Comparison of ENCODE assay signal across 9 cellular contexts in the genomic region with DNA sequence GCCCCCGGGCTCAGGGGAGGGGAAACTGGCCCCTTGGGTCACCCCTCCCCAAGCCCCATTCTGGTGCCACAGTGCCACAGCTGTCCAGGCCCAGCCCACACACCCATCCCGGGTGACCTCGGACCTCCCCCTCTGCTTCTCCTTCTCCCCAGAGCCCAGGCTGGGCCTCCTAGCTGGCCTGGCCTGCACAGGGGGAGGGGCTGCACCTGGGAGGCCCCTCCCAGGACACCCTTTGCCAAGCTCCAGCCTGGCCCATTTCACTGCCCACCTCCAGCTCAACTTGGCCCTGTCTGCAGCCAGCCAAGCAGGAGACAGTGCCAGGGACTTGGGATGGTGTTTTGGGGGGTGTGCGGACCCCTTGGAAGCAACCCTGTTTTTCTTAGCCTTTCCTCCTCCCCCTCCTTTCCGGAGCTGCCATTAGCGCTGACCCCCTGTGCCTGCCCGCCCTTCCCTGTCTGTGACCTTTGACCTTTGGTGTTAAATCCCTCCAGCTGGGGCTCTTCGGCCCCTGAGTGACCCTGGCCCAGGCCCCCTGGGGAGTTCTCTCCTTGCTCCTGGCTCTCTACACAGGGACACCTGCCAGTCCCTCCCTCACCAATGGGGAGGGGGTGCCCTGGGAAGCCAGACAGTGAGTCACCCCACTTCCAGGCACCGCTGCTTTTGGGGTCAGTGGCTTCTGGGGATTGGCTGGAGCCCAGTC.
DNase-seq lines count a peak whose midpoint lies in the region; ATAC-seq and TF ChIP-seq lines count a peak whose summit lies in the region.
"Had no signal": no experiment of that assay in that cellular context is flagged by ENCODE, and none has a peak within 500 bp of the region (broad histone marks: within the 10 kb centered on the region; RNA-seq: fewer than 3 reads in every experiment).

No MANE protein-coding gene starts in this region.

- POLR2A ChIA-PET in HEK293 (lab: Yijun Ruan, JAX): interaction anchor here (0.5 to 2.9 kb wide), 4 partner anchors 16 to 64 kb away, joined by 3 to 11 read pairs (median 4); no protein-coding TSS in a partner anchor

- ATAC-seq in HG02840 (IDR thresholded peaks at IDR 0.05; ENCODE audit: low FRiP score, unreplicated experiment) (no peak), GM18511 (IDR thresholded peaks at IDR 0.05; ENCODE audit: unreplicated experiment) (no peak), HG03342 (IDR thresholded peaks at IDR 0.05; ENCODE audit: unreplicated experiment) (no peak)

- H3K9ac ChIP-seq in adipocyte (ENCODE audit: low read length): peak overlapping the region; percentile 86

- H3K27me3 ChIP-seq in adipocyte (replicated peaks; ENCODE audit: control insufficient read depth, insufficient read depth, low read length): no peaks in the 10 kb centered on the region

- no peaks in the 10 kb centered on the region for H3K36me3 ChIP-seq in HEK293 (ENCODE audit: control insufficient read depth in 2 of 2, insufficient read depth in 1 of 2, low read length in 2 of 2)
- no peaks in the 10 kb centered on the region for H3K36me3 ChIP-seq in adipocyte (ENCODE audit: control insufficient read depth, insufficient read depth, low read length, severe bottlenecking)

- CTCF ChIA-PET in HEK293 (lab: Yijun Ruan, JAX): interaction anchor here (0.9 to 1.8 kb wide), 3 partner anchors 29 to 117 kb away, joined by 3 to 7 read pairs (median 4); no protein-coding TSS in a partner anchor

- H3K4me1 ChIP-seq in HEK293 (ENCODE audit: control insufficient read depth, insufficient read depth, low read length): peaks cover 4% of the 10 kb centered on the region; the same call in 1 of the 2 replicates
- peaks cover 45% of the 10 kb centered on the region for H3K4me1 ChIP-seq in adipocyte (ENCODE audit: control insufficient read depth, insufficient read depth, low read length)

- no peak overlapping the region; the same call in 1 of the 2 replicates for H3K27ac ChIP-seq in HEK293 (ENCODE audit: extremely low read depth, low read depth, low read length)
- H3K27ac ChIP-seq in skin epidermis: peak overlapping the region in 13 of 21 experiments; percentile 9 to 87 (median 75)

- H3K4me3 ChIP-seq in HEK293 (ENCODE audit: low read depth, low read length) (no peak overlapping the region), adipocyte (ENCODE audit: low read length) (peak overlapping the region; percentile 85), iPS-18c (ENCODE audit: insufficient read depth, low read depth, low read length) (peak overlapping the region; percentile 71; the same call in 1 of the 2 replicates), skin epidermis (peak overlapping the region; percentile 4 to 63 (median 60))

- no peak for TF ChIP-seq CTCF in HEK293 (tag by site-specific recombination; IDR thresholded peaks at IDR 0.05)

- DNase-seq in adipocyte (ENCODE audit: low read depth): peak; percentile 63
- DNase-seq in stimulated activated CD4-positive, alpha-beta T cell treated with anti-CD3 and anti-CD28 coated beads, Interleukin-4, amount 100 ng/mL, for 24 hours: no peak
- DNase-seq: NCI-H446 treated with DMSO at 0.1 percent for 48 hours had no signal

- H3K9me3 ChIP-seq in HEK293 (ENCODE audit: control insufficient read depth, insufficient read depth, low read depth, low read length): no peaks in the 10 kb centered on the region
- no peaks in the 10 kb centered on the region for H3K9me3 ChIP-seq in adipocyte (ENCODE audit: control insufficient read depth, low read length)
- no peaks in the 10 kb centered on the region for H3K9me3 ChIP-seq in iPS-18c (ENCODE audit: control insufficient read depth, insufficient read depth, low read length)

TF ChIP-seq in HEK293, 187 proteins besides CTCF, POLR2A, EP300 and RAD21 (continues in another document):
- TF ChIP-seq ZBTB48 (tag by site-specific recombination; IDR thresholded peaks at IDR 0.05) (no peak), ZNF366 (tag by site-specific recombination; conservative IDR thresholded peaks at IDR 0.05) (no peak), ATF2 (tag by site-specific recombination; IDR thresholded peaks at IDR 0.05; ENCODE audit: low read depth) (no peak), SP7 (tag by site-specific recombination; IDR thresholded peaks at IDR 0.05) (no peak), HOXA7 (CRISPR knock-in tag; IDR thresholded peaks at IDR 0.05; ENCODE audit: borderline replicate concordance) (no peak), ZNF10 (tag by site-specific recombination; IDR thresholded peaks at IDR 0.05) (no peak), ZNF221 (tag by site-specific recombination; IDR thresholded peaks at IDR 0.05; ENCODE audit: borderline replicate concordance) (no peak), ZNF157 (tag by site-specific recombination; IDR thresholded peaks at IDR 0.05) (no peak), ZNF596 (tag by site-specific recombination; IDR thresholded peaks at IDR 0.05) (no peak), SCRT1 (tag by site-specific recombination; IDR thresholded peaks at IDR 0.05; ENCODE audit: borderline replicate concordance) (no peak), ZNF398 (tag by site-specific recombination; IDR thresholded peaks at IDR 0.05) (no peak), ZNF843 (tag by site-specific recombination; IDR thresholded peaks at IDR 0.05) (no peak), SP3 (tag by site-specific recombination; IDR thresholded peaks at IDR 0.05) (peak; percentile 17; the same call in 1 of the 2 replicates)
- TF ChIP-seq, protein P1, sequence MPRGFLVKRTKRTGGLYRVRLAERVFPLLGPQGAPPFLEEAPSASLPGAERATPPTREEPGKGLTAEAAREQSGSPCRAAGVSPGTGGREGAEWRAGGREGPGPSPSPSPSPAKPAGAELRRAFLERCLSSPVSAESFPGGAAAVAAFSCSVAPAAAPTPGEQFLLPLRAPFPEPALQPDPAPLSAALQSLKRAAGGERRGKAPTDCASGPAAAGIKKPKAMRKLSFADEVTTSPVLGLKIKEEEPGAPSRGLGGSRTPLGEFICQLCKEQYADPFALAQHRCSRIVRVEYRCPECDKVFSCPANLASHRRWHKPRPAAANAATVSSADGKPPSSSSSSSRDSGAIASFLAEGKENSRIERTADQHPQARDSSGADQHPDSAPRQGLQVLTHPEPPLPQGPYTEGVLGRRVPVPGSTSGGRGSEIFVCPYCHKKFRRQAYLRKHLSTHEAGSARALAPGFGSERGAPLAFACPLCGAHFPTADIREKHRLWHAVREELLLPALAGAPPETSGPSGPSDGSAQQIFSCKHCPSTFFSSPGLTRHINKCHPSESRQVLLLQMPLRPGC (tag by site-specific recombination; IDR thresholded peaks at IDR 0.05): no peak
- TF ChIP-seq, protein P2, sequence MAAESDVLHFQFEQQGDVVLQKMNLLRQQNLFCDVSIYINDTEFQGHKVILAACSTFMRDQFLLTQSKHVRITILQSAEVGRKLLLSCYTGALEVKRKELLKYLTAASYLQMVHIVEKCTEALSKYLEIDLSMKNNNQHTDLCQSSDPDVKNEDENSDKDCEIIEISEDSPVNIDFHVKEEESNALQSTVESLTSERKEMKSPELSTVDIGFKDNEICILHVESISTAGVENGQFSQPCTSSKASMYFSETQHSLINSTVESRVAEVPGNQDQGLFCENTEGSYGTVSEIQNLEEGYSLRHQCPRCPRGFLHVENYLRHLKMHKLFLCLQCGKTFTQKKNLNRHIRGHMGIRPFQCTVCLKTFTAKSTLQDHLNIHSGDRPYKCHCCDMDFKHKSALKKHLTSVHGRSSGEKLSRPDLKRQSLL (tag by site-specific recombination; IDR thresholded peaks at IDR 0.05): no peak
- TF ChIP-seq, protein P3, sequence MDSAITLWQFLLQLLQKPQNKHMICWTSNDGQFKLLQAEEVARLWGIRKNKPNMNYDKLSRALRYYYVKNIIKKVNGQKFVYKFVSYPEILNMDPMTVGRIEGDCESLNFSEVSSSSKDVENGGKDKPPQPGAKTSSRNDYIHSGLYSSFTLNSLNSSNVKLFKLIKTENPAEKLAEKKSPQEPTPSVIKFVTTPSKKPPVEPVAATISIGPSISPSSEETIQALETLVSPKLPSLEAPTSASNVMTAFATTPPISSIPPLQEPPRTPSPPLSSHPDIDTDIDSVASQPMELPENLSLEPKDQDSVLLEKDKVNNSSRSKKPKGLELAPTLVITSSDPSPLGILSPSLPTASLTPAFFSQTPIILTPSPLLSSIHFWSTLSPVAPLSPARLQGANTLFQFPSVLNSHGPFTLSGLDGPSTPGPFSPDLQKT (IDR thresholded peaks at IDR 0.05; ENCODE audit: borderline replicate concordance, low read depth, low read length): no peak
